14 cellular contexts compared by ENCODE assay signal in genomic region chr14:99331796-99332195, GRCh38. TPM values are rescaled to one million over a fixed set of nuclear protein-coding genes. Genes with fewer than 3 reads are reported as not detected.
A peak's percentile ranks its signal among the peaks of the same experiment; 100 is the strongest.
DNase-seq lines count a peak whose midpoint lies in the region; ATAC-seq and TF ChIP-seq lines count a peak whose summit lies in the region.
"Had no signal": no experiment of that assay in that cellular context is flagged by ENCODE, and none has a peak within 500 bp of the region (broad histone marks: within the 10 kb centered on the region; RNA-seq: fewer than 3 reads in every experiment).

No MANE protein-coding gene starts in this region.

- H3K4me1 Mint-ChIP-seq in chondrocyte (ENCODE audit: low read depth) (peaks cover 13% of the 10 kb centered on the region), nephron progenitor cell (peaks cover 25% of the 10 kb centered on the region), HFFc6 (ENCODE audit: low read depth) (no peaks in the 10 kb centered on the region; the same call in 1 of the 2 replicates)
- no peaks in the 10 kb centered on the region for H3K4me1 Mint-ChIP-seq in activated CD4-positive, alpha-beta T cell treated with anti-CD3 and anti-CD28 coated beads, Interleukin-2, amount 10 ng/mL, durations not matched to agents 24 days and 14 days
- H3K4me1 Mint-ChIP-seq: B cell had no signal

- H3K27me3 ChIP-seq in RWPE2 (ENCODE audit: insufficient read depth, poor library complexity, severe bottlenecking) (peaks cover 30% of the 10 kb centered on the region), spleen (replicated peaks in 1 of 7) (peaks cover 0 to 57% (median 0%) of the 10 kb centered on the region in 7 donors)

- H3K9me3 Mint-ChIP-seq in chondrocyte (ENCODE audit: low read depth), result no peaks in the 10 kb centered on the region
- H3K9me3 Mint-ChIP-seq in nephron progenitor cell, result peaks cover 3% of the 10 kb centered on the region
- H3K9me3 Mint-ChIP-seq in HFFc6, result no peaks in the 10 kb centered on the region
- no peaks in the 10 kb centered on the region for H3K9me3 Mint-ChIP-seq in activated CD4-positive, alpha-beta T cell treated with anti-CD3 and anti-CD28 coated beads, Interleukin-2, amount 10 ng/mL, durations not matched to agents 24 days and 14 days
- H3K9me3 Mint-ChIP-seq: CD4-positive, alpha-beta T cell had no signal

- TF ChIP-seq POLR2A in spleen (IDR thresholded peaks at IDR 0.05), result no peak

- DNase-seq in RWPE2 (ENCODE audit: low spot score) (peak; percentile 16), chondrocyte (ENCODE audit: low spot score) (peak; percentile 19), nephron progenitor cell (no peak), spleen (peak; percentile 38), HFFc6 (no peak), activated gamma-delta T cell (lab: John Stamatoyannopoulos, UW) (no peak)
- DNase-seq in activated CD4-positive, alpha-beta T cell treated with anti-CD3 and anti-CD28 coated beads, Interleukin-2, amount 10 ng/mL, durations not matched to agents 24 days and 14 days, result no peak
- DNase-seq: C1 segment of cervical spinal cord, Calu3, DMS 273 treated with DMSO at 0.1 percent for 48 hours, GM23248 had no signal

- TF ChIP-seq CTCF in RWPE2 (IDR thresholded peaks at IDR 0.05; ENCODE audit: poor library complexity, severe bottlenecking) (no peak), chondrocyte (IDR thresholded peaks at IDR 0.05) (no peak), nephron progenitor cell (IDR thresholded peaks at IDR 0.05) (no peak), spleen (IDR thresholded peaks at IDR 0.05 in 8 of 11, conservative IDR thresholded peaks at IDR 0.05 in 3 of 11) (no peak), HFFc6 (IDR thresholded peaks at IDR 0.05) (no peak)

- ATAC-seq in RWPE2 (ENCODE audit: low read depth), result no peak
- ATAC-seq: HCT116 had no signal

- no peaks in the 10 kb centered on the region for H3K36me3 ChIP-seq in RWPE2 (ENCODE audit: low read depth)
- H3K36me3 ChIP-seq in spleen, result no peaks in the 10 kb centered on the region

- H3K27ac Mint-ChIP-seq in chondrocyte (ENCODE audit: unreplicated experiment) (no peak overlapping the region), nephron progenitor cell (peak overlapping the region; percentile 77), HFFc6 (no peak overlapping the region)
- no peak overlapping the region for H3K27ac Mint-ChIP-seq in activated CD4-positive, alpha-beta T cell treated with anti-CD3 and anti-CD28 coated beads, Interleukin-2, amount 10 ng/mL, durations not matched to agents 24 days and 14 days
- H3K27ac Mint-ChIP-seq: B cell; CD4-positive, alpha-beta T cell had no signal

- H3K4me3 ChIP-seq in RWPE2 (ENCODE audit: severe bottlenecking) (no peak overlapping the region), spleen (no peak overlapping the region)
- H3K4me3 ChIP-seq: GM23248 had no signal

- peaks cover 9% of the 10 kb centered on the region for H3K4me1 ChIP-seq in RWPE2 (ENCODE audit: insufficient read depth, poor library complexity, severe bottlenecking)
- H3K4me1 ChIP-seq in spleen, result no peaks in the 10 kb centered on the region

- peaks cover 23% of the 10 kb centered on the region for H3K27me3 Mint-ChIP-seq in chondrocyte (ENCODE audit: low read depth)
- H3K27me3 Mint-ChIP-seq in nephron progenitor cell (ENCODE audit: low read depth, poor library complexity), result peaks cover 20% of the 10 kb centered on the region
- peaks cover 30% of the 10 kb centered on the region for H3K27me3 Mint-ChIP-seq in HFFc6 (ENCODE audit: insufficient read depth)
- peaks cover 5% of the 10 kb centered on the region for H3K27me3 Mint-ChIP-seq in activated CD4-positive, alpha-beta T cell treated with anti-CD3 and anti-CD28 coated beads, Interleukin-2, amount 10 ng/mL, durations not matched to agents 24 days and 14 days

- H3K9me3 ChIP-seq in RWPE2 (ENCODE audit: severe bottlenecking) (no peaks in the 10 kb centered on the region), spleen (peaks cover 0 to 4% (median 0%) of the 10 kb centered on the region in 8 donors)

- H3K4me3 Mint-ChIP-seq in chondrocyte (ENCODE audit: unreplicated experiment), result no peak overlapping the region
- H3K4me3 Mint-ChIP-seq in nephron progenitor cell, result no peak overlapping the region
- no peak overlapping the region for H3K4me3 Mint-ChIP-seq in HFFc6
- no peak overlapping the region for H3K4me3 Mint-ChIP-seq in activated CD4-positive, alpha-beta T cell treated with anti-CD3 and anti-CD28 coated beads, Interleukin-2, amount 10 ng/mL, durations not matched to agents 24 days and 14 days
- H3K4me3 Mint-ChIP-seq: B cell; CD4-positive, alpha-beta T cell had no signal

- intact Hi-C loops in spleen (cut with DNase I; ENCODE audit: low total_unique reads), result no loop called here
- intact Hi-C loops in activated CD4-positive, alpha-beta T cell treated with anti-CD3 and anti-CD28 coated beads, Interleukin-2, amount 10 ng/mL, durations not matched to agents 24 days and 14 days (cut with micrococcal nuclease), result no loop called here

- 79 to 84% (median 79%) methylated on average over 10 of the region's 10 CpGs for WGBS in spleen, 5 donors

- no peak overlapping the region for H3K27ac ChIP-seq in RWPE2 (ENCODE audit: poor library complexity, severe bottlenecking)
- no peak overlapping the region for H3K27ac ChIP-seq in spleen
- H3K27ac ChIP-seq: GM23248 had no signal

- no peaks in the 10 kb centered on the region for H3K36me3 Mint-ChIP-seq in chondrocyte (ENCODE audit: low read depth)
- H3K36me3 Mint-ChIP-seq in nephron progenitor cell (ENCODE audit: low read depth), result no peaks in the 10 kb centered on the region
- H3K36me3 Mint-ChIP-seq in HFFc6 (ENCODE audit: low read depth), result no peaks in the 10 kb centered on the region
- no peaks in the 10 kb centered on the region for H3K36me3 Mint-ChIP-seq in activated CD4-positive, alpha-beta T cell treated with anti-CD3 and anti-CD28 coated beads, Interleukin-2, amount 10 ng/mL, durations not matched to agents 24 days and 14 days (ENCODE audit: low read depth)

RNA-seq across cellular contexts. Expression of gene BCL11B, which starts 59.8 kb away (rescaled TPM):
- total RNA-seq in chondrocyte (0.10 to 0.23 TPM (median 0.17 TPM) in 3 replicates), spleen (10 to 100 TPM in 6 of 7 donors, 1 to 10 TPM in 1; 7.9 to 21.1 (median 13.1) TPM)
- polyA plus RNA-seq in spleen, result 1 to 10 TPM in 2 of 3 donors, under 1 TPM in 1; 0.74 to 1.5 (median 1.4) TPM
- under 1 TPM in 4 of 6 experiments, not detected in 2; 0.06 to 0.14 (median 0.10) TPM for total RNA-seq in HFFc6 (2021; fragmentation: NEBNext Ultra II Directional; extraction: Animal tissue kit (Norgen Biotek cat#: 25700))
- total RNA-seq in activated CD4-positive, alpha-beta T cell treated with anti-CD3 and anti-CD28 coated beads, Interleukin-2, amount 10 ng/mL, durations not matched to agents 24 days and 14 days, result 48.2 and 48.5 TPM in 2 replicates
- total RNA-seq: GM23248 had no signal
- polyA plus RNA-seq: GM23248 had no signal

Comparison
In these comparisons a context has a peak if more than half of its experiments do, and no peak if none do; other contexts are left out.
1. DNase-seq: peak in RWPE2 (single experiment), chondrocyte (single experiment) and spleen (single experiment); none in nephron progenitor cell (single experiment), HFFc6 (single experiment), activated gamma-delta T cell (single experiment) and activated CD4-positive, alpha-beta T cell treated with anti-CD3 and anti-CD28 coated beads, Interleukin-2, amount 10 ng/mL, durations not matched to agents 24 days and 14 days (single experiment).